Comparison of ENCODE assay signal across 13 cellular contexts in the genomic region with DNA sequence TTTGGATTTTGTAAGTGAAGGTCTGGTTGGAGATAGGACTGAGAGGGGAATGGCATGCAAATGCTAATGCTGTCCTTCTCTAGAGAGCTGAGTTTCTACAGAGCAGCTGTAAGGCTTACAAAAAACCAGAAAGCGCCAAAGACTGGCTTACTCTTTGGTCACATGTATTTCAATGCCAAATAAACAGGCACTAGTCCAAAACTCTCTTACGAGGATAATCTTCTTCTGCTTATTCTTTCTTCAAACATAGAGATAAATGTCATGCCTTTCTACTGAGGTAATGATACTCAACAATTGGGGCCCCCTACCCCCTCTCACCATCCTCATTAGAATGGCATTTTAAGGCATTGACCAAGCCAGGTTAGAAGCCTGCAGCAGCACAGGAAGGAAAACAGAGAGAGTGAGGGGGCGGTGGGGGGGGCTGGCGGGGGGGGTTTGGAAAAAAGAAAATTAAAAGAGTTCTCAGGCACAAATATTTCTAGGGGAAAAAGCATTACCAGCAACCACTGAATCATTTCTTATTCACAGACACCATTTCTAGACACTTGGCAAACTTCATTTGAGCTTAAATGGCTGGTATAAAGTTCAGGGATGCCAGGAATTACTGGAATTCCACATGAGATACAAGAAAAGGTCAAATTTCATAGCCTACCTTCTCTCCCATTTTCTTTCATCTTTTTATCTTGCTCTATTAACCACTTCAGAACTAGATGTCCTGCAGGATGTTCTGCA. TPM values are rescaled to one million over a fixed set of nuclear protein-coding genes. Genes with fewer than 3 reads are reported as not detected.
DNase-seq lines count a peak whose midpoint lies in the region; ATAC-seq and FAIRE-seq lines count a peak whose summit lies in the region.
"Had no signal": no experiment of that assay in that cellular context is flagged by ENCODE, and none has a peak within 500 bp of the region (broad histone marks: within the 10 kb centered on the region; RNA-seq: fewer than 3 reads in every experiment).

No MANE protein-coding gene starts in this region.

- H3K9me3 ChIP-seq in mesodermal cell (ENCODE audit: control insufficient read depth, low read length) (no peaks in the 10 kb centered on the region), small intestine (ENCODE audit: control insufficient read depth, low read depth) (no peaks in the 10 kb centered on the region)
- H3K9me3 ChIP-seq: uterus had no signal

- no peak overlapping the region for H2AFZ ChIP-seq in ACC112 (ENCODE audit: low read length, unreplicated experiment)

- no peak for ATAC-seq in activated T-helper 17 cell treated with anti-CD3 and anti-CD28 coated beads, Interleukin-2, amount 50 U/mL, for 72 hours (replicated peaks)
- ATAC-seq: K562 had no signal

- H3K27ac Mint-ChIP-seq in activated T-helper 17 cell treated with anti-CD3 and anti-CD28 coated beads, Interleukin-2, amount 50 U/mL, for 72 hours, result no peak overlapping the region

- H3K27me3 ChIP-seq in ACC112 (ENCODE audit: insufficient read depth, low read length) (no peaks in the 10 kb centered on the region), small intestine (ENCODE audit: control insufficient read depth in 2 of 2, insufficient read depth in 2 of 2, low read length in 2 of 2) (no peaks in the 10 kb centered on the region)
- H3K27me3 ChIP-seq: uterus had no signal

- no peaks in the 10 kb centered on the region for H3K4me1 Mint-ChIP-seq in activated T-helper 17 cell treated with anti-CD3 and anti-CD28 coated beads, Interleukin-2, amount 50 U/mL, for 72 hours
- H3K4me1 Mint-ChIP-seq: CD14-positive monocyte had no signal

- H3K27me3 Mint-ChIP-seq in activated T-helper 17 cell treated with anti-CD3 and anti-CD28 coated beads, Interleukin-2, amount 50 U/mL, for 72 hours, result no peaks in the 10 kb centered on the region

- H3K4me1 ChIP-seq in ACC112 (ENCODE audit: control insufficient read depth, insufficient read depth, low read length, unreplicated experiment) (peaks cover 31% of the 10 kb centered on the region), mesodermal cell (ENCODE audit: control insufficient read depth, insufficient read depth, low read length, poor library complexity, severe bottlenecking) (peaks cover 51% of the 10 kb centered on the region), small intestine (ENCODE audit: control insufficient read depth in 2 of 2, insufficient read depth in 1 of 2, low read depth in 1 of 2, low read length in 1 of 2) (no peaks in the 10 kb centered on the region)

- H3K4me3 ChIP-seq in ACC112 (ENCODE audit: low read depth, low read length) (peak overlapping the region; percentile 12; the same call in 1 of the 2 replicates), mesodermal cell (ENCODE audit: extremely low read depth, insufficient read depth, low read length, poor library complexity, severe bottlenecking) (no peak overlapping the region), small intestine (ENCODE audit: low read depth in 1 of 2, low read length in 2 of 2) (no peak overlapping the region)
- H3K4me3 ChIP-seq: K562, uterus had no signal

- H3K4me3 Mint-ChIP-seq in activated T-helper 17 cell treated with anti-CD3 and anti-CD28 coated beads, Interleukin-2, amount 50 U/mL, for 72 hours, result no peak overlapping the region
- H3K4me3 Mint-ChIP-seq: CD14-positive monocyte had no signal

- peaks cover 12% of the 10 kb centered on the region for H3K79me2 ChIP-seq in ACC112 (ENCODE audit: control insufficient read depth, insufficient read depth, low read length, unreplicated experiment)

- WGBS in mesodermal cell (ENCODE audit: insufficient coverage in 2 of 2), 2 experiments, result 5 to 20% methylated on average over 1 to 2 of the region's 4 CpGs
- 61 to 86% (median 77%) methylated on average over 4 of the region's 4 CpGs for WGBS in small intestine, 3 donors

- H3K36me3 ChIP-seq in ACC112 (ENCODE audit: insufficient read depth, low read length) (peaks cover 42% of the 10 kb centered on the region), mesodermal cell (ENCODE audit: control insufficient read depth, insufficient read depth, low read length) (peaks cover 67% of the 10 kb centered on the region), small intestine (ENCODE audit: control insufficient read depth in 2 of 2, insufficient read depth in 2 of 2, low read length in 2 of 2) (peaks cover 6 to 8% of the 10 kb centered on the region in 2 donors)
- H3K36me3 ChIP-seq: uterus had no signal

- H3K9me3 Mint-ChIP-seq in activated T-helper 17 cell treated with anti-CD3 and anti-CD28 coated beads, Interleukin-2, amount 50 U/mL, for 72 hours, result no peaks in the 10 kb centered on the region
- H3K9me3 Mint-ChIP-seq: CD14-positive monocyte had no signal

- peaks cover 100% of the 10 kb centered on the region for H3K36me3 Mint-ChIP-seq in activated T-helper 17 cell treated with anti-CD3 and anti-CD28 coated beads, Interleukin-2, amount 50 U/mL, for 72 hours (ENCODE audit: low read depth)

- FAIRE-seq in small intestine (lab: Jason Lieb, UNC), result no peak
- FAIRE-seq: K562 had no signal

- H3K27ac ChIP-seq in ACC112 (ENCODE audit: low read depth, low read length), result peak overlapping the region; percentile 87
- peak overlapping the region; percentile 99 for H3K27ac ChIP-seq in mesodermal cell (ENCODE audit: low read depth, low read length, severe bottlenecking)
- H3K27ac ChIP-seq in small intestine (ENCODE audit: low read depth in 1 of 2, low read length in 1 of 2), result no peak overlapping the region

- peak; percentile 97 for DNase-seq in NCI-H226
- DNase-seq in fibroblast of gingiva (ENCODE audit: low read depth), result peak; percentile 95
- DNase-seq in activated gamma-delta T cell treated with Interleukin-2 at 50 U/mL for 16 hours, result no peak
- DNase-seq in mesenteric fat pad (ENCODE audit: low spot score), result no peak
- DNase-seq in small intestine, result no peak
- DNase-seq: activated naive CD4-positive, alpha-beta T cell treated with Interleukin-2 at 50 U/mL for 16 hours; occipital lobe; uterus had no signal

RNA-seq across cellular contexts. Expression of gene PUM3, which starts 34.0 kb away (rescaled TPM):
- polyA plus RNA-seq in mesodermal cell (2013, experiment 1 of 2), result 30.7 TPM
- 38.4 TPM for polyA plus RNA-seq in mesodermal cell (2013, experiment 2 of 2)
- total RNA-seq in mesenteric fat pad, result 58.6 TPM
- 10 to 100 TPM in 2 of 3 donors, 1 to 10 TPM in 1; 9.5 to 30.5 (median 15.2) TPM for polyA plus RNA-seq in small intestine
- total RNA-seq in activated T-helper 17 cell treated with anti-CD3 and anti-CD28 coated beads, Interleukin-2, amount 50 U/mL, for 72 hours, result 10 to 100 TPM; 52.1 to 92.3 TPM

Comparison
In these comparisons a context has a peak if more than half of its experiments do, and no peak if none do; other contexts are left out.
1. H3K27ac ChIP-seq: peak in ACC112 (single experiment) and mesodermal cell (single experiment); none in small intestine (0 of 2).
2. DNase-seq: peak in NCI-H226 (single experiment) and fibroblast of gingiva (single experiment); none in activated gamma-delta T cell treated with Interleukin-2 at 50 U/mL for 16 hours (single experiment), mesenteric fat pad (single experiment) and small intestine (single experiment).